In the genomic region with DNA sequence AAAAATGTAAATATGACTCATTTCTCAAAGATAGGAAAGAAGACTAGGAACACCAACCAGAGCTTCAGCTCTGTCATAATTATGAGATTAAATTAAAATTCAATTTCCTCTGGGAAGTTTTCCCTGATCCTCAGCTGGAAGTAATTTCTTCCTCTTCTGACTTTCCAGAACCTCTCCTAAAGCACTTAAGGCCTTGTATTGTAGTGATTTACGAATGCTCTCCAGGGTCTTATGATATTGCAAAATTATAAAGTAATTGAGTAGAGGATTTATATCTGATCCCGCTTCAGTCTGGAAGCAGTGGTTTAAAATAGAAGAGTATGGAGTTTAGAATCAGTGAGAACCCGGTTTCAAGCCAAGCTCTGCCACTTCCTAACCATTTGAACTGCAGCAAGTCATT, we compare ENCODE assay signal across 17 cellular contexts.
DNase-seq lines count a peak whose midpoint lies in the region; ATAC-seq and TF ChIP-seq lines count a peak whose summit lies in the region.
"Had no signal": no experiment of that assay in that cellular context is flagged by ENCODE, and none has a peak within 500 bp of the region (broad histone marks: within the 10 kb centered on the region; RNA-seq: fewer than 3 reads in every experiment).

No MANE protein-coding gene starts in this region.

- no peak for TF ChIP-seq CTCF in GM23338 (conservative IDR thresholded peaks at IDR 0.05; ENCODE audit: low read depth in 2 of 2)
- no peak for TF ChIP-seq CTCF in mesothelial cell of epicardium (IDR thresholded peaks at IDR 0.05; ENCODE audit: unreplicated experiment)
- no peak for TF ChIP-seq CTCF in psoas muscle (IDR thresholded peaks at IDR 0.05)

- H3K9me3 Mint-ChIP-seq in GM23338 = no peaks in the 10 kb centered on the region
- no peaks in the 10 kb centered on the region for H3K9me3 Mint-ChIP-seq in mesothelial cell of epicardium
- H3K9me3 Mint-ChIP-seq: T-helper 2 cell treated with Interferon-gamma antibody and Interleukin-4, amounts not matched to agents 5 μg/mL and 100 μg/mL, for 36 hours had no signal

- H3K4me3 Mint-ChIP-seq in GM23338 (no peak overlapping the region), mesothelial cell of epicardium (no peak overlapping the region)
- H3K4me3 Mint-ChIP-seq: activated CD8-positive, alpha-beta T cell treated with anti-CD3 and anti-CD28 coated beads, Interleukin-2, amount 10 ng/mL, durations not matched to agents 7 days and 5 days; CD4-positive, alpha-beta memory T cell; T-helper 2 cell treated with Interferon-gamma antibody and Interleukin-4, amounts not matched to agents 5 μg/mL and 100 μg/mL, for 36 hours had no signal

- no peak overlapping the region for H3K9ac ChIP-seq in SK-N-MC (ENCODE audit: insufficient read length)

- H3K27me3 ChIP-seq in GM23338 (ENCODE audit: insufficient read depth) (no peaks in the 10 kb centered on the region), psoas muscle (ENCODE audit: insufficient read depth in 3 of 3, low read length in 2 of 3) (no peaks in the 10 kb centered on the region)
- H3K27me3 ChIP-seq: left lung had no signal

- no peaks in the 10 kb centered on the region for H3F3A ChIP-seq in GM23338 (replicated peaks; ENCODE audit: low read depth)

- H3K36me3 ChIP-seq in SK-N-MC (ENCODE audit: insufficient read depth, low read length) (no peaks in the 10 kb centered on the region), GM23338 (ENCODE audit: insufficient read depth) (no peaks in the 10 kb centered on the region), psoas muscle (ENCODE audit: insufficient read depth in 1 of 2, low read depth in 1 of 2) (no peaks in the 10 kb centered on the region)
- H3K36me3 ChIP-seq: left lung had no signal

- H3K4me3 ChIP-seq in SK-N-MC (no peak overlapping the region), GM23338 (no peak overlapping the region), psoas muscle (no peak overlapping the region)
- H3K4me3 ChIP-seq: left lung had no signal

- H3K27ac Mint-ChIP-seq in GM23338 (no peak overlapping the region), mesothelial cell of epicardium (no peak overlapping the region)
- H3K27ac Mint-ChIP-seq: activated CD8-positive, alpha-beta T cell treated with anti-CD3 and anti-CD28 coated beads, Interleukin-2, amount 10 ng/mL, durations not matched to agents 7 days and 5 days; CD4-positive, alpha-beta memory T cell; T-helper 2 cell treated with Interferon-gamma antibody and Interleukin-4, amounts not matched to agents 5 μg/mL and 100 μg/mL, for 36 hours had no signal

- H3K27me3 Mint-ChIP-seq in GM23338 (ENCODE audit: insufficient read depth, low read depth, poor library complexity) = peaks cover 1% of the 10 kb centered on the region
- peaks cover 3% of the 10 kb centered on the region for H3K27me3 Mint-ChIP-seq in mesothelial cell of epicardium (ENCODE audit: low read depth)
- H3K27me3 Mint-ChIP-seq: CD4-positive, alpha-beta memory T cell had no signal

- H2AFZ ChIP-seq in GM23338 = no peak overlapping the region

- H3K27ac ChIP-seq in SK-N-MC (no peak overlapping the region), GM23338 (ENCODE audit: low read depth) (no peak overlapping the region), psoas muscle (no peak overlapping the region)
- H3K27ac ChIP-seq: HL-60, left lung had no signal

- DNase-seq in SK-N-MC (ENCODE audit: low read depth, low spot score) (peak; percentile 81), GM23338 (ENCODE audit: low spot score) (no peak), mesothelial cell of epicardium (ENCODE audit: low spot score in 2 of 2, unreplicated experiment in 2 of 2) (no peak), psoas muscle (no peak)
- no peak for DNase-seq in activated CD4-positive, alpha-beta T cell treated with anti-CD3 and anti-CD28 coated beads, Interleukin-2, amount 50 U/mL, for 4 hours
- DNase-seq: activated CD8-positive, alpha-beta T cell treated with anti-CD3 and anti-CD28 coated beads, Interleukin-2, amount 10 ng/mL, durations not matched to agents 7 days and 5 days; activated naive CD4-positive, alpha-beta T cell; CD4-positive, alpha-beta memory T cell; GF-D8; left lung; small intestine had no signal

- ATAC-seq in GM18907 (IDR thresholded peaks at IDR 0.05; ENCODE audit: unreplicated experiment) (peak; percentile 26), GM21723 (IDR thresholded peaks at IDR 0.05; ENCODE audit: unreplicated experiment) (peak; percentile 14), HG03103 (IDR thresholded peaks at IDR 0.05; ENCODE audit: low read depth, unreplicated experiment) (peak; percentile 2), GM23338 (no peak), psoas muscle (no peak)
- ATAC-seq: activated CD8-positive, alpha-beta T cell treated with anti-CD3 and anti-CD28 coated beads, Interleukin-2, amount 10 ng/mL, durations not matched to agents 7 days and 5 days; left lung; Panc1 had no signal

- H3K4me1 ChIP-seq in GM23338 (ENCODE audit: insufficient read depth) (no peaks in the 10 kb centered on the region), psoas muscle (no peaks in the 10 kb centered on the region)
- H3K4me1 ChIP-seq: left lung had no signal

- no peaks in the 10 kb centered on the region for H3K9me2 ChIP-seq in GM23338 (ENCODE audit: insufficient read depth)

- H3K9me3 ChIP-seq in SK-N-MC (ENCODE audit: low read depth, low read length) = no peaks in the 10 kb centered on the region
- H3K9me3 ChIP-seq in psoas muscle = no peaks in the 10 kb centered on the region
- H3K9me3 ChIP-seq: left lung had no signal

- H3K36me3 Mint-ChIP-seq in GM23338 (ENCODE audit: low read depth) = no peaks in the 10 kb centered on the region
- no peaks in the 10 kb centered on the region for H3K36me3 Mint-ChIP-seq in mesothelial cell of epicardium
- H3K36me3 Mint-ChIP-seq: CD4-positive, alpha-beta memory T cell had no signal

- no peak overlapping the region for H3K4me2 ChIP-seq in GM23338

- H4K20me1 ChIP-seq in GM23338 (replicated peaks; ENCODE audit: insufficient read depth) = no peaks in the 10 kb centered on the region

- intact Hi-C loops in psoas muscle (cut with DNase I) = no loop called here

- 56 to 61% (median 56%) methylated on average over 3 of the region's 3 CpGs for WGBS in psoas muscle, 3 donors

- H3K4me1 Mint-ChIP-seq in GM23338 (no peaks in the 10 kb centered on the region), mesothelial cell of epicardium (peaks cover 5% of the 10 kb centered on the region)
- H3K4me1 Mint-ChIP-seq: CD4-positive, alpha-beta memory T cell had no signal

- H3K79me2 ChIP-seq in GM23338 (replicated peaks; ENCODE audit: insufficient read depth) = no peaks in the 10 kb centered on the region

TF ChIP-seq in GM23338, 12 proteins besides CTCF, POLR2A, EP300 and RAD21 (continues in another document):
- TF ChIP-seq, protein P1, sequence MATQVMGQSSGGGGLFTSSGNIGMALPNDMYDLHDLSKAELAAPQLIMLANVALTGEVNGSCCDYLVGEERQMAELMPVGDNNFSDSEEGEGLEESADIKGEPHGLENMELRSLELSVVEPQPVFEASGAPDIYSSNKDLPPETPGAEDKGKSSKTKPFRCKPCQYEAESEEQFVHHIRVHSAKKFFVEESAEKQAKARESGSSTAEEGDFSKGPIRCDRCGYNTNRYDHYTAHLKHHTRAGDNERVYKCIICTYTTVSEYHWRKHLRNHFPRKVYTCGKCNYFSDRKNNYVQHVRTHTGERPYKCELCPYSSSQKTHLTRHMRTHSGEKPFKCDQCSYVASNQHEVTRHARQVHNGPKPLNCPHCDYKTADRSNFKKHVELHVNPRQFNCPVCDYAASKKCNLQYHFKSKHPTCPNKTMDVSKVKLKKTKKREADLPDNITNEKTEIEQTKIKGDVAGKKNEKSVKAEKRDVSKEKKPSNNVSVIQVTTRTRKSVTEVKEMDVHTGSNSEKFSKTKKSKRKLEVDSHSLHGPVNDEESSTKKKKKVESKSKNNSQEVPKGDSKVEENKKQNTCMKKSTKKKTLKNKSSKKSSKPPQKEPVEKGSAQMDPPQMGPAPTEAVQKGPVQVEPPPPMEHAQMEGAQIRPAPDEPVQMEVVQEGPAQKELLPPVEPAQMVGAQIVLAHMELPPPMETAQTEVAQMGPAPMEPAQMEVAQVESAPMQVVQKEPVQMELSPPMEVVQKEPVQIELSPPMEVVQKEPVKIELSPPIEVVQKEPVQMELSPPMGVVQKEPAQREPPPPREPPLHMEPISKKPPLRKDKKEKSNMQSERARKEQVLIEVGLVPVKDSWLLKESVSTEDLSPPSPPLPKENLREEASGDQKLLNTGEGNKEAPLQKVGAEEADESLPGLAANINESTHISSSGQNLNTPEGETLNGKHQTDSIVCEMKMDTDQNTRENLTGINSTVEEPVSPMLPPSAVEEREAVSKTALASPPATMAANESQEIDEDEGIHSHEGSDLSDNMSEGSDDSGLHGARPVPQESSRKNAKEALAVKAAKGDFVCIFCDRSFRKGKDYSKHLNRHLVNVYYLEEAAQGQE (IDR thresholded peaks at IDR 0.05; ENCODE audit: unreplicated experiment) = no peak
- no peak for TF ChIP-seq POLR2AphosphoS5 (IDR thresholded peaks at IDR 0.05; ENCODE audit: low read depth)
- TF ChIP-seq ZNF114 (CRISPR knock-in tag; IDR thresholded peaks at IDR 0.05) = no peak
- TF ChIP-seq, protein P2, sequence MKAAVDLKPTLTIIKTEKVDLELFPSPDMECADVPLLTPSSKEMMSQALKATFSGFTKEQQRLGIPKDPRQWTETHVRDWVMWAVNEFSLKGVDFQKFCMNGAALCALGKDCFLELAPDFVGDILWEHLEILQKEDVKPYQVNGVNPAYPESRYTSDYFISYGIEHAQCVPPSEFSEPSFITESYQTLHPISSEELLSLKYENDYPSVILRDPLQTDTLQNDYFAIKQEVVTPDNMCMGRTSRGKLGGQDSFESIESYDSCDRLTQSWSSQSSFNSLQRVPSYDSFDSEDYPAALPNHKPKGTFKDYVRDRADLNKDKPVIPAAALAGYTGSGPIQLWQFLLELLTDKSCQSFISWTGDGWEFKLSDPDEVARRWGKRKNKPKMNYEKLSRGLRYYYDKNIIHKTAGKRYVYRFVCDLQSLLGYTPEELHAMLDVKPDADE (IDR thresholded peaks at IDR 0.05) = no peak
- TF ChIP-seq EZH2phosphoT487 (IDR thresholded peaks at IDR 0.05; ENCODE audit: unreplicated experiment) = no peak
- no peak for TF ChIP-seq STAT1 (IDR thresholded peaks at IDR 0.05; ENCODE audit: unreplicated experiment)
- no peak for TF ChIP-seq JUNB (IDR thresholded peaks at IDR 0.05; ENCODE audit: unreplicated experiment)
- TF ChIP-seq ZNF331 (CRISPR knock-in tag; IDR thresholded peaks at IDR 0.05; ENCODE audit: low read depth) = no peak
- TF ChIP-seq CREB1 (CRISPR knock-in tag; IDR thresholded peaks at IDR 0.05; ENCODE audit: low read depth) = no peak
- no peak for TF ChIP-seq EZH2 (IDR thresholded peaks at IDR 0.05; ENCODE audit: low read depth, unreplicated experiment)

Comparison
In these comparisons a context has a peak if more than half of its experiments do, and no peak if none do; other contexts are left out.
1. ATAC-seq: peak in GM18907 (single experiment), GM21723 (single experiment) and HG03103 (single experiment); none in GM23338 (single experiment) and psoas muscle (0 of 4).